31 cellular contexts compared by ENCODE assay signal in the genomic region with DNA sequence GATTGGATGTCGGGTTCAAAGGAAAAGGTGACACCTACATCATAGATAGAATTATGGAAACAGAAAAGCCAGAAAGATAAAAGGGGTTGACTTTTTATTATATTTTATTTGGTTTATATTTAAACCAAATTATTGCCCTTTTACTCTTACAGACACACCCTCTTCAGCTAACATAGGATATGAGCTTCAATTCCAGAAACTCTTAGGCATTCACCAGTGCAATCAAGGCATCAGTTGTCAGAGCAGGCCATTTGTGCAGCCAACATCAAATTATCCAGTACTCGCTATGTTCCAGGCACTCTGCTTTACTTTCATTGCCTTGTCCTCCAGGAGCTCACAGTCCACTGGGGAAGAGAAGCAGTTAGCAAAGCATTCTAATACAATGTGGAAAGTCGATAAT.
"Had no signal": no experiment of that assay in that cellular context is flagged by ENCODE, and none has a peak within 500 bp of the region (broad histone marks: within the 10 kb centered on the region; RNA-seq: fewer than 3 reads in every experiment).

No MANE protein-coding gene starts in this region.

- H3K27ac ChIP-seq: neural progenitor cell, neutrophil, ovary, parathyroid adenoma, psoas muscle, right lobe of liver, sigmoid colon, spleen, suprapubic skin, testis, tibial artery, upper lobe of left lung, vagina had no signal

- H3K4me1 ChIP-seq: parathyroid adenoma, psoas muscle, spleen, suprapubic skin, testis, tibial artery, vagina had no signal

- FAIRE-seq: urothelium cell line had no signal

- H3K79me2 ChIP-seq: parathyroid adenoma had no signal

- H3K27me3 ChIP-seq: neural progenitor cell, neutrophil, ovary, right lobe of liver, sigmoid colon, spleen, suprapubic skin, testis, tibial artery, upper lobe of left lung, vagina had no signal

- H3K4me3 ChIP-seq: neural progenitor cell, ovary, psoas muscle, right lobe of liver, sigmoid colon, smooth muscle cell, spleen, suprapubic skin, testis, tibial artery, upper lobe of left lung, vagina had no signal

- H2AFZ ChIP-seq: neural progenitor cell, parathyroid adenoma had no signal

- H3K9ac ChIP-seq: neural progenitor cell, parathyroid adenoma had no signal

- H3K4me2 ChIP-seq: neural progenitor cell, smooth muscle cell had no signal

- DNase-seq: naive thymus-derived CD4-positive, alpha-beta T cell; natural killer cell; occipital lobe; ovary; posterior cingulate gyrus; psoas muscle; right cardiac atrium; right lobe of liver; sigmoid colon; spleen; stimulated activated CD4-positive, alpha-beta T cell treated with anti-CD3 and anti-CD28 coated beads, Interleukin-12 subunit alpha, Interleukin-12 subunit beta, amount 100 ng/mL, for 4 hours; stimulated activated CD4-positive, alpha-beta T cell treated with anti-CD3 and anti-CD28 coated beads, Interleukin-1b, Interleukin-23, amount 100 ng/mL, for 48 hours; stimulated activated CD4-positive, alpha-beta T cell treated with anti-CD3 and anti-CD28 coated beads, Interleukin-4, amount 100 ng/mL, for 1 hour; stimulated activated CD4-positive, alpha-beta T cell treated with anti-CD3 and anti-CD28 coated beads, Interleukin-4, amount 100 ng/mL, for 4 hours; stimulated activated CD8-positive, alpha-beta memory T cell treated with anti-CD3 and anti-CD28 coated beads, Interleukin-4, amount 100 ng/mL, for 48 hours; stimulated activated naive CD4-positive, alpha-beta T cell; stimulated activated naive CD8-positive, alpha-beta T cell treated with anti-CD3 and anti-CD28 coated beads, Interleukin-15, amount 100 ng/mL, for 72 hours; stimulated activated naive CD8-positive, alpha-beta T cell treated with anti-CD3 and anti-CD28 coated beads, Interleukin-15, Interleukin-2, amounts not matched to agents 100 U/mL and 50 U/mL, for 24 hours; substantia nigra; testis; tibial artery; trophoblast cell; upper lobe of left lung had no signal

- H3K9me3 ChIP-seq: neutrophil, ovary, psoas muscle, right lobe of liver, sigmoid colon, spleen, suprapubic skin, testis, tibial artery, upper lobe of left lung, vagina had no signal

- ATAC-seq: naive thymus-derived CD4-positive, alpha-beta T cell; natural killer cell; psoas muscle; right cardiac atrium; stimulated activated memory B cell treated with anti-CD40 and anti-IgM and Interleukin-4, amounts not matched to agents 10 μg/mL and 1 μg/mL and 100 μg/mL, for 72 hours; stimulated activated naive CD8-positive, alpha-beta T cell treated with anti-CD3 and anti-CD28 coated beads, Interleukin-15, amount 100 ng/mL, for 72 hours; stimulated activated naive CD8-positive, alpha-beta T cell treated with anti-CD3 and anti-CD28 coated beads, Interleukin-15, Interleukin-2, amounts not matched to agents 100 U/mL and 50 U/mL, for 24 hours had no signal

- H3K36me3 ChIP-seq: neural progenitor cell, neutrophil, ovary, right lobe of liver, sigmoid colon, spleen, suprapubic skin, tibial artery, upper lobe of left lung, vagina had no signal
